20 cellular contexts compared by ENCODE assay signal in genomic region chr6:114181629-114182028, GRCh38.
"Had no signal": no experiment of that assay in that cellular context is flagged by ENCODE, and none has a peak within 500 bp of the region (broad histone marks: within the 10 kb centered on the region; RNA-seq: fewer than 3 reads in every experiment).

No MANE protein-coding gene starts in this region.

- DNase-seq: natural killer cell; occipital lobe; ovary; posterior cingulate gyrus; psoas muscle; right cardiac atrium; right lobe of liver; sigmoid colon; small intestine; stimulated activated CD4-positive, alpha-beta T cell treated with anti-CD3 and anti-CD28 coated beads, Interleukin-15, amount 100 ng/mL, for 24 hours; stimulated activated CD4-positive, alpha-beta T cell treated with anti-CD3 and anti-CD28 coated beads, Interleukin-2, amount 100 ng/mL, for 24 hours; stimulated activated CD4-positive, alpha-beta T cell treated with anti-CD3 and anti-CD28 coated beads, Interleukin-2, amount 100 ng/mL, for 48 hours; stimulated activated CD4-positive, alpha-beta T cell treated with anti-CD3 and anti-CD28 coated beads, Interleukin-4, amount 100 ng/mL, for 24 hours; stimulated activated naive B cell treated with anti-CD40 and anti-IgM and Interleukin-4, amounts not matched to agents 10 μg/mL and 1 μg/mL and 100 μg/mL, for 72 hours; stimulated activated naive CD4-positive, alpha-beta T cell treated with Interleukin-2 at 50 U/mL for 16 hours; stomach; thyroid gland; transverse colon; upper lobe of right lung; uterus had no signal
